In genomic region chr3:69081583-69082262, GRCh38 we compare ENCODE assay signal across 9 cellular contexts. TPM values are rescaled to one million over a fixed set of nuclear protein-coding genes. Genes with fewer than 3 reads are reported as not detected.
DNase-seq lines count a peak whose midpoint lies in the region; ATAC-seq and TF ChIP-seq lines count a peak whose summit lies in the region.
"Had no signal": no experiment of that assay in that cellular context is flagged by ENCODE, and none has a peak within 500 bp of the region (broad histone marks: within the 10 kb centered on the region; RNA-seq: fewer than 3 reads in every experiment).

No MANE protein-coding gene starts in this region.

- H3K27ac Mint-ChIP-seq in MCF 10A (ENCODE audit: low read depth, unreplicated experiment) = peak overlapping the region; percentile 85
- H3K27ac Mint-ChIP-seq in progenitor cell of endocrine pancreas = no peak overlapping the region

- intact Hi-C loops in MCF 10A (cut with micrococcal nuclease) = loop anchor here (5.0 kb wide), 1 partner anchor 121 kb away; no protein-coding TSS in a partner anchor

- H3K4me3 Mint-ChIP-seq in MCF 10A (ENCODE audit: unreplicated experiment) (peak overlapping the region; percentile 6), progenitor cell of endocrine pancreas (ENCODE audit: low read depth) (peak overlapping the region; percentile 31)

- H3K36me3 Mint-ChIP-seq in MCF 10A (ENCODE audit: insufficient read depth, unreplicated experiment) = peaks cover 7% of the 10 kb centered on the region
- peaks cover 4% of the 10 kb centered on the region for H3K36me3 Mint-ChIP-seq in progenitor cell of endocrine pancreas (ENCODE audit: insufficient read depth)

- TF ChIP-seq CTCF in MCF 10A (IDR thresholded peaks at IDR 0.05; ENCODE audit: unreplicated experiment) = no peak
- no peak for TF ChIP-seq CTCF in progenitor cell of endocrine pancreas (IDR thresholded peaks at IDR 0.05; ENCODE audit: unreplicated experiment)

- H3K9me3 Mint-ChIP-seq in MCF 10A (ENCODE audit: unreplicated experiment) = no peaks in the 10 kb centered on the region
- H3K9me3 Mint-ChIP-seq in progenitor cell of endocrine pancreas (ENCODE audit: low read depth) = no peaks in the 10 kb centered on the region

- BruUV-seq in MCF 10A (replicated peaks; lab: Mats Ljungman, UMichigan) = no TSS peak

- CTCF ChIA-PET in MCF 10A (lab: Yijun Ruan, JAX) = interaction anchor here (0.6 to 1.7 kb wide), 3 partner anchors 69 to 1458 kb away, joined by 3 to 5 read pairs (median 3); partner anchors contain the start of gene EOGT

- peak; percentile 43 for DNase-seq in ELR (ENCODE audit: low read depth)
- DNase-seq in NCI-H2171 treated with DMSO at 0.1 percent for 48 hours (lab: John Stamatoyannopoulos, UW) = peak; percentile 71
- peak; percentile 70 for DNase-seq in MCF 10A (ENCODE audit: unreplicated experiment)
- no peak for DNase-seq in progenitor cell of endocrine pancreas (ENCODE audit: low spot score, unreplicated experiment)
- DNase-seq in NCI-H1930 (lab: John Stamatoyannopoulos, UW) = no peak
- DNase-seq: effector CD8-positive, alpha-beta T cell had no signal

- no peaks in the 10 kb centered on the region for H3K27me3 Mint-ChIP-seq in MCF 10A (ENCODE audit: insufficient read depth, unreplicated experiment)
- no peaks in the 10 kb centered on the region for H3K27me3 Mint-ChIP-seq in progenitor cell of endocrine pancreas

- POLR2A ChIA-PET in MCF 10A (lab: Yijun Ruan, JAX) = interaction anchor here (0.6 to 18.0 kb wide), 8 partner anchors 7 to 131 kb away, joined by 3 to 371 read pairs (median 14); partner anchors contain the start of genes EOGT and TMF1

- no peak for ATAC-seq in GM21447 (IDR thresholded peaks at IDR 0.05; ENCODE audit: unreplicated experiment)
- ATAC-seq in GM19324 (IDR thresholded peaks at IDR 0.05; ENCODE audit: low FRiP score, unreplicated experiment) = no peak
- ATAC-seq in HG03565 (IDR thresholded peaks at IDR 0.05; ENCODE audit: unreplicated experiment) = no peak

- H3K4me1 Mint-ChIP-seq in MCF 10A (ENCODE audit: insufficient read depth, unreplicated experiment) (peaks cover 39% of the 10 kb centered on the region), progenitor cell of endocrine pancreas (ENCODE audit: low read depth) (peaks cover 46% of the 10 kb centered on the region)

RNA-seq across cellular contexts. Expression of gene UBA3, which starts 1.6 kb away (rescaled TPM):
- total RNA-seq in MCF 10A (2022) (41.1 and 57.8 TPM in 2 replicates), progenitor cell of endocrine pancreas (76.2 and 86.9 TPM in 2 replicates)

RNA-seq across cellular contexts. Expression of gene ARL6IP5, which starts 3.0 kb away (rescaled TPM):
- total RNA-seq in MCF 10A (2022) = 50.0 and 81.6 TPM in 2 replicates
- 48.5 and 55.4 TPM in 2 replicates for total RNA-seq in progenitor cell of endocrine pancreas

RNA-seq across cellular contexts. Expression of gene TMF1, which starts 29.6 kb away (rescaled TPM):
- total RNA-seq in MCF 10A (2022) = 50.2 and 52.4 TPM in 2 replicates
- 30.1 and 34.2 TPM in 2 replicates for total RNA-seq in progenitor cell of endocrine pancreas

RNA-seq across cellular contexts. Expression of gene LMOD3, which starts 40.7 kb away (rescaled TPM):
- total RNA-seq in MCF 10A (2022) = not detected in 2 replicates
- not detected in 2 replicates for total RNA-seq in progenitor cell of endocrine pancreas

Comparison
In these comparisons a context has a peak if more than half of its experiments do, and no peak if none do; other contexts are left out.
1. DNase-seq: peak in ELR (single experiment), NCI-H2171 treated with DMSO at 0.1 percent for 48 hours (single experiment) and MCF 10A (single experiment); none in progenitor cell of endocrine pancreas (single experiment) and NCI-H1930 (0 of 2).